Comparison of ENCODE assay signal across 19 cellular contexts in the genomic region with DNA sequence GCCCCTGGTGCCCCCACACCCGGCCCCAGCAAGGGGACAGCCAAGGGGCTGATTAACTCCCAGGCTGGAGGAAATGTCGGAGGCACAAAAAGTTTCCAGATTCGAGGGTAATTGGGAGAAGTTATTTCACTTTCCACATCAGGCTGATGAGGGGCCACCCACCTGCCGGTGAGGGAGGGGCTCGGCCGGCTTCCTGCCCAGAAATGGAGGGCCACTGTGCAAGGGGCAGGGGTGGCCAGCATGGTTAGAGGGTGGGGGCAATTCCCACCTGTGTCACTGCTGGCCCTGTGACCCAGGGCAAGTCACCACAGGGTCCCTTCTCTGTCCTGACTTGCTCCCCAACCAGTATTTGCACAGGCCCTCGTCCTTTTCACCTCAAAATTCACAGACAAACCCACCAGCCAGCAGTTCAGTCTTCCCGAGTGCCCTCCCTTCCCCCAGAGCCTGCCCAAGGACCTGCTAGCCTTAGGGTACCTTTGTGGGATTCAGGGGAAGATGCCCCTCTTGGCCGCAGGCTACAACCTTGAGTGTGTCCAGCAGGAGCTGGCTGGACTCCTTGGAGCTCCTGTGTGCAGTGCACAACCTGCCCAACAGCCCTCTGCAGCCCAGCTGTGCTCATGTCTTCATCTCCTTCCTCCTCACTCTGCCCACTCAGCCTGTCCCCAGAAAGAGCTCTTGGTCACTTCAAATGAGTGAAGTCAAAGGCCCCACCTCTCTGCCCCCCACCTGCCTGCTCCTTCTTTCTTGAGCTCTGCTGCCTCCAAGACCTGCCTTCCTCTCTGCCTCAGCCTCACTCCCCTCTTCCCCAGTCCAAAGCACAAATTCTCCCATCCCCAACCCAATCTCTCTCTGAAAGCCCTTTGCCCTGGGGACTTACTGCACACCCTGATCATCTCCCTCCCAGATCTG.
DNase-seq lines count a peak whose midpoint lies in the region; ATAC-seq and TF ChIP-seq lines count a peak whose summit lies in the region.
"Had no signal": no experiment of that assay in that cellular context is flagged by ENCODE, and none has a peak within 500 bp of the region (broad histone marks: within the 10 kb centered on the region; RNA-seq: fewer than 3 reads in every experiment).

No MANE protein-coding gene starts in this region.

- peaks cover 10 to 32% (median 25%) of the 10 kb centered on the region in 4 donors for H3K4me1 ChIP-seq in esophagus muscularis mucosa
- peaks cover 0 to 21% (median 11%) of the 10 kb centered on the region in 6 donors for H3K4me1 ChIP-seq in spleen

- intact Hi-C loops in esophagus muscularis mucosa (cut with DNase I) (loop anchor here (5.0 kb wide), 1 partner anchor 138 kb away; no protein-coding TSS in a partner anchor), spleen (cut with DNase I; ENCODE audit: low total_unique reads) (no loop called here)

- WGBS in esophagus muscularis mucosa: 83% methylated on average over 9 of the region's 9 CpGs
- WGBS in spleen, 5 donors: 58 to 78% (median 73%) methylated on average over 8 to 9 of the region's 9 CpGs

- H3K36me3 ChIP-seq in esophagus muscularis mucosa (no peaks in the 10 kb centered on the region), spleen (no peaks in the 10 kb centered on the region)
- H3K36me3 ChIP-seq: Peyer's patch had no signal

- TF ChIP-seq POLR2A in esophagus muscularis mucosa (IDR thresholded peaks at IDR 0.05; ENCODE audit: low read depth) (no peak), spleen (IDR thresholded peaks at IDR 0.05) (no peak)

- no peak for TF ChIP-seq EP300 in esophagus muscularis mucosa (IDR thresholded peaks at IDR 0.05)

- H3K9me3 ChIP-seq in esophagus muscularis mucosa (peaks cover 0 to 8% (median 3%) of the 10 kb centered on the region in 4 donors), spleen (peaks cover 0 to 7% (median 0%) of the 10 kb centered on the region in 8 donors)
- H3K9me3 ChIP-seq: Peyer's patch had no signal

- ATAC-seq in GM19397 (IDR thresholded peaks at IDR 0.05; ENCODE audit: unreplicated experiment) (no peak), HG02623 (IDR thresholded peaks at IDR 0.05; ENCODE audit: unreplicated experiment) (no peak)

- H3K27me3 ChIP-seq in esophagus muscularis mucosa (peaks cover 0 to 73% (median 1%) of the 10 kb centered on the region in 4 donors), spleen (replicated peaks in 1 of 7) (peaks cover 0 to 97% (median 37%) of the 10 kb centered on the region in 7 donors)
- H3K27me3 ChIP-seq: Peyer's patch had no signal

- H3K4me3 ChIP-seq in esophagus muscularis mucosa: no peak overlapping the region
- H3K4me3 ChIP-seq in spleen: no peak overlapping the region
- H3K4me3 ChIP-seq: Peyer's patch had no signal

- H3K27ac ChIP-seq in esophagus muscularis mucosa (replicated peaks in 1 of 4) (no peak overlapping the region), spleen (no peak overlapping the region)
- H3K27ac ChIP-seq: Peyer's patch had no signal

- TF ChIP-seq CTCF in GM20000 (IDR thresholded peaks at IDR 0.05; ENCODE audit: extremely low read depth, missing control alignments) (no peak), esophagus muscularis mucosa (IDR thresholded peaks at IDR 0.05) (no peak), spleen (IDR thresholded peaks at IDR 0.05 in 8 of 11, conservative IDR thresholded peaks at IDR 0.05 in 3 of 11) (no peak)

- DNase-seq in activated CD4-positive, alpha-beta T cell treated with anti-CD3 and anti-CD28 coated beads for 1 hour: peak; percentile 7
- no peak for DNase-seq in activated CD4-positive, alpha-beta T cell treated with anti-CD3 and anti-CD28 coated beads for 48 hours
- DNase-seq in GM20000 (ENCODE audit: low spot score) (peak; percentile 9), esophagus muscularis mucosa (ENCODE audit: extremely low spot score) (peak; percentile 81), spleen (peak; percentile 64), DMS53 (lab: John Stamatoyannopoulos, UW) (no peak)
- DNase-seq: 8988T, C1 segment of cervical spinal cord, GOT3, Karpas-422, MM.1S, NCI-H1417, NCI-H2029, NCI-H2171 treated with DMSO at 0.1 percent for 48 hours, NCI-H510A, Right ventricle myocardium superior had no signal

Comparison
In these comparisons a context has a peak if more than half of its experiments do, and no peak if none do; other contexts are left out.
1. DNase-seq: peak in activated CD4-positive, alpha-beta T cell treated with anti-CD3 and anti-CD28 coated beads for 1 hour (single experiment), GM20000 (single experiment), esophagus muscularis mucosa (single experiment) and spleen (single experiment); none in activated CD4-positive, alpha-beta T cell treated with anti-CD3 and anti-CD28 coated beads for 48 hours (single experiment) and DMS53 (single experiment).